In genomic region chr10:28302668-28303488, GRCh38 we compare ENCODE assay signal across 8 cellular contexts. TPM values are rescaled to one million over a fixed set of nuclear protein-coding genes. Genes with fewer than 3 reads are reported as not detected.
DNase-seq lines count a peak whose midpoint lies in the region; ATAC-seq and TF ChIP-seq lines count a peak whose summit lies in the region.

TSS of gene MPP7 (minus strand) at chr10:28303064. CDS start at chr10:28238604, 64,460 bp downstream.

- H3K27me3 Mint-ChIP-seq in activated CD4-positive, alpha-beta T cell treated with anti-CD3 and anti-CD28 coated beads, Interleukin-2, amount 10 ng/mL, durations not matched to agents 24 days and 14 days, result peaks cover 45% of the 10 kb centered on the region

- no peaks in the 10 kb centered on the region for H4K20me1 ChIP-seq in BLaER1

- peaks cover 29% of the 10 kb centered on the region for H3K4me1 Mint-ChIP-seq in activated CD4-positive, alpha-beta T cell treated with anti-CD3 and anti-CD28 coated beads, Interleukin-2, amount 10 ng/mL, durations not matched to agents 24 days and 14 days

- H3K4me1 ChIP-seq in BLaER1, result peaks cover 39% of the 10 kb centered on the region

- peak within 1 kb of the TSS; percentile 80 for H3K9ac ChIP-seq in BLaER1

- H3K27ac Mint-ChIP-seq in activated CD4-positive, alpha-beta T cell treated with anti-CD3 and anti-CD28 coated beads, Interleukin-2, amount 10 ng/mL, durations not matched to agents 24 days and 14 days, result peak within 1 kb of the TSS; percentile 82

- intact Hi-C loops in activated CD4-positive, alpha-beta T cell treated with anti-CD3 and anti-CD28 coated beads, Interleukin-2, amount 10 ng/mL, durations not matched to agents 24 days and 14 days (cut with micrococcal nuclease), result loop anchor here (1.0 to 2.0 kb wide), 7 partner anchors 11 to 561 kb away; partner anchors contain the start of gene WAC

- no peak for TF ChIP-seq CTCF in coronary artery (IDR thresholded peaks at IDR 0.05)

- H3K27ac ChIP-seq in BLaER1, result peak within 1 kb of the TSS; percentile 76
- H3K27ac ChIP-seq in coronary artery, result peak within 1 kb of the TSS; percentile 89 to 95

- H3K9me3 Mint-ChIP-seq in activated CD4-positive, alpha-beta T cell treated with anti-CD3 and anti-CD28 coated beads, Interleukin-2, amount 10 ng/mL, durations not matched to agents 24 days and 14 days, result no peaks in the 10 kb centered on the region

- H3K4me2 ChIP-seq in BLaER1, result peak within 1 kb of the TSS; percentile 80

- no peaks in the 10 kb centered on the region for H3K9me3 ChIP-seq in BLaER1

- H3K36me3 Mint-ChIP-seq in activated CD4-positive, alpha-beta T cell treated with anti-CD3 and anti-CD28 coated beads, Interleukin-2, amount 10 ng/mL, durations not matched to agents 24 days and 14 days (ENCODE audit: low read depth), result no peaks in the 10 kb centered on the region

- ATAC-seq in GM19372 (IDR thresholded peaks at IDR 0.05; ENCODE audit: low read depth, unreplicated experiment) (peak; percentile 100), HG03520 (IDR thresholded peaks at IDR 0.05; ENCODE audit: unreplicated experiment) (peak; percentile 100)

- no peaks in the 10 kb centered on the region for H3K36me3 ChIP-seq in BLaER1

- peak within 1 kb of the TSS; percentile 96 for H3K4me3 Mint-ChIP-seq in activated CD4-positive, alpha-beta T cell treated with anti-CD3 and anti-CD28 coated beads, Interleukin-2, amount 10 ng/mL, durations not matched to agents 24 days and 14 days

- H3K27me3 ChIP-seq in BLaER1, result peaks cover 13% of the 10 kb centered on the region; the same call in 1 of the 2 replicates

- DNase-seq in NCI-H526 (lab: John Stamatoyannopoulos, UW) (peak; percentile 89 to 93), coronary artery (ENCODE audit: low spot score) (peak; percentile 98), kidney tubule cell (ENCODE audit: low spot score) (peak; percentile 99)
- DNase-seq in activated CD4-positive, alpha-beta T cell treated with anti-CD3 and anti-CD28 coated beads, Interleukin-2, amount 10 ng/mL, durations not matched to agents 24 days and 14 days, result peak; percentile 99
- DNase-seq in stimulated activated CD4-positive, alpha-beta T cell treated with anti-CD3 and anti-CD28 coated beads, Interleukin-15, amount 100 ng/mL, for 48 hours (ENCODE audit: low read depth in 2 of 2), result peak; percentile 91 to 92

- peak within 1 kb of the TSS; percentile 84 for H3K4me3 ChIP-seq in BLaER1
- H3K4me3 ChIP-seq in coronary artery, result peak within 1 kb of the TSS; percentile 93

RNA-seq across cellular contexts. Expression of gene MPP7, which starts in this region (rescaled TPM):
- 0.43 and 0.54 TPM in 2 replicates for total RNA-seq in activated CD4-positive, alpha-beta T cell treated with anti-CD3 and anti-CD28 coated beads, Interleukin-2, amount 10 ng/mL, durations not matched to agents 24 days and 14 days

Comparison
In these comparisons a context has a peak if more than half of its experiments do, and no peak if none do; other contexts are left out.
1. Peak in every context shown above with its lines: DNase-seq, ATAC-seq, H3K4me3 ChIP-seq and H3K27ac ChIP-seq.
2. Peak in DNase-seq in activated CD4-positive, alpha-beta T cell treated with anti-CD3 and anti-CD28 coated beads, Interleukin-2, amount 10 ng/mL, durations not matched to agents 24 days and 14 days; RNA of the gene not detected or under 1 TPM.